In genomic region chr19:41354343-41354974, GRCh38 we compare ENCODE assay signal across 1 cellular context.
TF ChIP-seq lines count a peak whose summit lies in the region.

No MANE protein-coding gene starts in this region.

TF ChIP-seq in K562, 482 proteins besides CTCF, POLR2A, EP300 and RAD21:
- TF ChIP-seq ATF7 (IDR thresholded peaks at IDR 0.05) (no peak), USF1 (CRISPR knock-in tag; IDR thresholded peaks at IDR 0.05) (0 out of 2 replicates have a peak, but pooled peaks have one; percentile 5), ZC3H4 (CRISPR knock-in tag; IDR thresholded peaks at IDR 0.05; ENCODE audit: borderline replicate concordance) (0 out of 2 replicates have a peak, but pooled peaks have one; percentile 36), FIP1L1 (IDR thresholded peaks at IDR 0.05; ENCODE audit: low read depth, low read length, poor library complexity, severe bottlenecking) (no peak), MCM2 (IDR thresholded peaks at IDR 0.05; ENCODE audit: low read depth) (no peak), MAZ (CRISPR knock-in tag; conservative IDR thresholded peaks at IDR 0.05 in 1 of 2, IDR thresholded peaks at IDR 0.05 in 1 of 2) (no peak), CAMTA2 (CRISPR knock-in tag; conservative IDR thresholded peaks at IDR 0.05) (no peak), MAFF (IDR thresholded peaks at IDR 0.05; ENCODE audit: low read length) (no peak), POLR2G (IDR thresholded peaks at IDR 0.05; ENCODE audit: low read depth, low read length) (0 out of 2 replicates have a peak, but pooled peaks have one; percentile 51), CHD1 (IDR thresholded peaks at IDR 0.05; ENCODE audit: low read length) (no peak), SIRT6 (IDR thresholded peaks at IDR 0.05; ENCODE audit: low read depth, low read length) (no peak), ZFP91 (CRISPR knock-in tag; IDR thresholded peaks at IDR 0.05) (0 out of 2 replicates have a peak, but pooled peaks have one; percentile 26), FOXK2 (conservative IDR thresholded peaks at IDR 0.05 in 1 of 2, IDR thresholded peaks at IDR 0.05 in 1 of 2; ENCODE audit: low read depth in 2 of 2) (no peak), COPS2 (conservative IDR thresholded peaks at IDR 0.05) (no peak), RBFOX2 (IDR thresholded peaks at IDR 0.05; ENCODE audit: low read depth, low read length) (peak; percentile 43; the same call in 1 of the 2 replicates), HDGF (IDR thresholded peaks at IDR 0.05) (0 out of 2 replicates have a peak, but pooled peaks have one; percentile 5), SLC30A9 (CRISPR knock-in tag; IDR thresholded peaks at IDR 0.05) (no peak)
- TF ChIP-seq, protein P1, sequence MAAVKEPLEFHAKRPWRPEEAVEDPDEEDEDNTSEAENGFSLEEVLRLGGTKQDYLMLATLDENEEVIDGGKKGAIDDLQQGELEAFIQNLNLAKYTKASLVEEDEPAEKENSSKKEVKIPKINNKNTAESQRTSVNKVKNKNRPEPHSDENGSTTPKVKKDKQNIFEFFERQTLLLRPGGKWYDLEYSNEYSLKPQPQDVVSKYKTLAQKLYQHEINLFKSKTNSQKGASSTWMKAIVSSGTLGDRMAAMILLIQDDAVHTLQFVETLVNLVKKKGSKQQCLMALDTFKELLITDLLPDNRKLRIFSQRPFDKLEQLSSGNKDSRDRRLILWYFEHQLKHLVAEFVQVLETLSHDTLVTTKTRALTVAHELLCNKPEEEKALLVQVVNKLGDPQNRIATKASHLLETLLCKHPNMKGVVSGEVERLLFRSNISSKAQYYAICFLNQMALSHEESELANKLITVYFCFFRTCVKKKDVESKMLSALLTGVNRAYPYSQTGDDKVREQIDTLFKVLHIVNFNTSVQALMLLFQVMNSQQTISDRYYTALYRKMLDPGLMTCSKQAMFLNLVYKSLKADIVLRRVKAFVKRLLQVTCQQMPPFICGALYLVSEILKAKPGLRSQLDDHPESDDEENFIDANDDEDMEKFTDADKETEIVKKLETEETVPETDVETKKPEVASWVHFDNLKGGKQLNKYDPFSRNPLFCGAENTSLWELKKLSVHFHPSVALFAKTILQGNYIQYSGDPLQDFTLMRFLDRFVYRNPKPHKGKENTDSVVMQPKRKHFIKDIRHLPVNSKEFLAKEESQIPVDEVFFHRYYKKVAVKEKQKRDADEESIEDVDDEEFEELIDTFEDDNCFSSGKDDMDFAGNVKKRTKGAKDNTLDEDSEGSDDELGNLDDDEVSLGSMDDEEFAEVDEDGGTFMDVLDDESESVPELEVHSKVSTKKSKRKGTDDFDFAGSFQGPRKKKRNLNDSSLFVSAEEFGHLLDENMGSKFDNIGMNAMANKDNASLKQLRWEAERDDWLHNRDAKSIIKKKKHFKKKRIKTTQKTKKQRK (IDR thresholded peaks at IDR 0.05; ENCODE audit: borderline replicate concordance, low read depth, low read length): no peak
- TF ChIP-seq, protein P2, sequence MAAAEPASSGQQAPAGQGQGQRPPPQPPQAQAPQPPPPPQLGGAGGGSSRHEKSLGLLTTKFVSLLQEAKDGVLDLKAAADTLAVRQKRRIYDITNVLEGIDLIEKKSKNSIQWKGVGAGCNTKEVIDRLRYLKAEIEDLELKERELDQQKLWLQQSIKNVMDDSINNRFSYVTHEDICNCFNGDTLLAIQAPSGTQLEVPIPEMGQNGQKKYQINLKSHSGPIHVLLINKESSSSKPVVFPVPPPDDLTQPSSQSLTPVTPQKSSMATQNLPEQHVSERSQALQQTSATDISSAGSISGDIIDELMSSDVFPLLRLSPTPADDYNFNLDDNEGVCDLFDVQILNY (CRISPR knock-in tag; IDR thresholded peaks at IDR 0.05): 0 out of 2 replicates have a peak, but pooled peaks have one; percentile 36
- TF ChIP-seq, protein P3, sequence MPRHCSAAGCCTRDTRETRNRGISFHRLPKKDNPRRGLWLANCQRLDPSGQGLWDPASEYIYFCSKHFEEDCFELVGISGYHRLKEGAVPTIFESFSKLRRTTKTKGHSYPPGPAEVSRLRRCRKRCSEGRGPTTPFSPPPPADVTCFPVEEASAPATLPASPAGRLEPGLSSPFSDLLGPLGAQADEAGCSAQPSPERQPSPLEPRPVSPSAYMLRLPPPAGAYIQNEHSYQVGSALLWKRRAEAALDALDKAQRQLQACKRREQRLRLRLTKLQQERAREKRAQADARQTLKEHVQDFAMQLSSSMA (CRISPR knock-in tag; IDR thresholded peaks at IDR 0.05): 0 out of 2 replicates have a peak, but pooled peaks have one; percentile 24
